17 cellular contexts compared by ENCODE assay signal in genomic region chr10:117126034-117126433, GRCh38. TPM values are rescaled to one million over a fixed set of nuclear protein-coding genes. Genes with fewer than 3 reads are reported as not detected.
A peak's percentile ranks its signal among the peaks of the same experiment; 100 is the strongest.
DNase-seq lines count a peak whose midpoint lies in the region; ATAC-seq and TF ChIP-seq lines count a peak whose summit lies in the region.
"Had no signal": no experiment of that assay in that cellular context is flagged by ENCODE, and none has a peak within 500 bp of the region (broad histone marks: within the 10 kb centered on the region; RNA-seq: fewer than 3 reads in every experiment).

No MANE protein-coding gene starts in this region.

- no peak overlapping the region for H3K4me3 Mint-ChIP-seq in endodermal cell
- H3K4me3 Mint-ChIP-seq: CD4-positive, alpha-beta T cell; H9; IgD-negative memory B cell had no signal

- peaks cover 87% of the 10 kb centered on the region for H3K27me3 Mint-ChIP-seq in endodermal cell (ENCODE audit: insufficient read depth)

- no peaks in the 10 kb centered on the region for H3K9me3 ChIP-seq in ES-I3 (ENCODE audit: control insufficient read depth, insufficient read depth, low read length)
- no peaks in the 10 kb centered on the region for H3K9me3 ChIP-seq in endodermal cell (ENCODE audit: control insufficient read depth, low read length)
- no peaks in the 10 kb centered on the region for H3K9me3 ChIP-seq in testis
- H3K9me3 ChIP-seq: BE2C, Caco-2 had no signal

- no peaks in the 10 kb centered on the region for H3K36me3 Mint-ChIP-seq in endodermal cell (ENCODE audit: low read depth)
- H3K36me3 Mint-ChIP-seq: IgD-negative memory B cell had no signal

- TF ChIP-seq POLR2A in testis (IDR thresholded peaks at IDR 0.05), result no peak

- H3K27ac ChIP-seq in endodermal cell (ENCODE audit: low read depth, low read length) (no peak overlapping the region), testis (no peak overlapping the region), caudate nucleus (ENCODE audit: low read depth, low read length) (no peak overlapping the region)
- H3K27ac ChIP-seq: GM23248 had no signal

- H3K36me3 ChIP-seq in ES-I3 (ENCODE audit: insufficient read depth, low read length) (no peaks in the 10 kb centered on the region), H7 (replicated peaks; ENCODE audit: control insufficient read depth, insufficient read depth, low read length) (no peaks in the 10 kb centered on the region), endodermal cell (ENCODE audit: control insufficient read depth, insufficient read depth, low read length) (no peaks in the 10 kb centered on the region), testis (ENCODE audit: low read depth, missing control alignments) (no peaks in the 10 kb centered on the region)
- H3K36me3 ChIP-seq: BE2C had no signal

- H3K9me3 Mint-ChIP-seq in endodermal cell, result no peaks in the 10 kb centered on the region
- H3K9me3 Mint-ChIP-seq: CD4-positive, alpha-beta T cell had no signal

- no peak for ATAC-seq in GM21367 (IDR thresholded peaks at IDR 0.05; ENCODE audit: unreplicated experiment)

- no peak overlapping the region for H3K27ac Mint-ChIP-seq in endodermal cell
- H3K27ac Mint-ChIP-seq: CD4-positive, alpha-beta T cell; H9; IgD-negative memory B cell had no signal

- WGBS in endodermal cell (ENCODE audit: insufficient coverage in 1 of 2, insufficient read length in 1 of 2), 2 experiments, result 91% methylated on average over 20 to 26 of the region's 26 CpGs
- WGBS in testis, 2 donors, result 67 to 74% methylated on average over 15 to 26 of the region's 26 CpGs

- peaks cover 13% of the 10 kb centered on the region for H3K4me1 Mint-ChIP-seq in endodermal cell

- no peak for TF ChIP-seq CTCF in endodermal cell (conservative IDR thresholded peaks at IDR 0.05)
- no peak for TF ChIP-seq CTCF in testis (IDR thresholded peaks at IDR 0.05)

- H3K4me1 ChIP-seq in ES-I3 (ENCODE audit: insufficient read depth, low read length), result no peaks in the 10 kb centered on the region
- no peaks in the 10 kb centered on the region for H3K4me1 ChIP-seq in endodermal cell (ENCODE audit: control insufficient read depth, insufficient read depth, low read length)
- H3K4me1 ChIP-seq in testis, result peaks cover under 1% of the 10 kb centered on the region
- H3K4me1 ChIP-seq: BE2C, Caco-2 had no signal

- H3K4me3 ChIP-seq in H7 (ENCODE audit: insufficient read depth, low read depth, low read length) (no peak overlapping the region), endodermal cell (ENCODE audit: low read length) (no peak overlapping the region), testis (peak overlapping the region; percentile 38 to 44)
- H3K4me3 ChIP-seq: GM23248 had no signal

- H3K27me3 ChIP-seq in H7 (ENCODE audit: control insufficient read depth, insufficient read depth, low read length) (peaks cover 53% of the 10 kb centered on the region), endodermal cell (ENCODE audit: control insufficient read depth, insufficient read depth, low read length, poor library complexity, severe bottlenecking) (peaks cover 87% of the 10 kb centered on the region), testis (no peaks in the 10 kb centered on the region)

- intact Hi-C loops in testis (cut with DNase I; ENCODE audit: low total_unique reads), result no loop called here

- DNase-seq in H7 (peak; percentile 48), endodermal cell (peak; percentile 47), testis (peak; percentile 46), caudate nucleus (lab: John Stamatoyannopoulos, UW) (no peak), NCI-H526 (lab: John Stamatoyannopoulos, UW) (no peak)
- DNase-seq: ACHN; BE2C; C1 segment of cervical spinal cord; Caco-2; CD4-positive, alpha-beta T cell; GF-D8; GM23248; H9; KBM-7 had no signal

- H3K9ac ChIP-seq in ES-I3 (ENCODE audit: low read depth, low read length) (peak overlapping the region; percentile 29; the same call in 1 of the 2 replicates), endodermal cell (ENCODE audit: extremely low read depth, low read length, poor library complexity, severe bottlenecking) (no peak overlapping the region)
- H3K9ac ChIP-seq: GM23248 had no signal

RNA-seq across cellular contexts. Expression of gene VAX1, which starts 12.0 kb away (rescaled TPM):
- 0.62 and 0.81 TPM in 2 replicates for total RNA-seq in H7 (2014; rRNA removed; shearing (Covaris generic))
- 1 to 10 TPM; 3.2 to 3.5 TPM for total RNA-seq in endodermal cell
- polyA plus RNA-seq in endodermal cell (2013, experiment 1 of 2), result 0.53 TPM
- polyA plus RNA-seq in endodermal cell (2013, experiment 2 of 2), result 0.46 TPM
- total RNA-seq in testis, result under 1 TPM; 0.56 to 0.71 TPM
- 0.47 TPM for polyA plus RNA-seq in testis (ENCODE audit: insufficient read depth, low read depth, low replicate concordance)
- total RNA-seq: Caco-2; CD4-positive, alpha-beta T cell; GM23248; H9 had no signal
- polyA plus RNA-seq: GM23248, IgD-negative memory B cell had no signal

Comparison
In these comparisons a context has a peak if more than half of its experiments do, and no peak if none do; other contexts are left out.
1. DNase-seq: peak in H7 (single experiment), endodermal cell (single experiment) and testis (single experiment); none in caudate nucleus (0 of 61) and NCI-H526 (0 of 2).
2. H3K4me3 ChIP-seq: peak in testis (2 of 2); none in H7 (single experiment) and endodermal cell (single experiment).